In the genomic region with DNA sequence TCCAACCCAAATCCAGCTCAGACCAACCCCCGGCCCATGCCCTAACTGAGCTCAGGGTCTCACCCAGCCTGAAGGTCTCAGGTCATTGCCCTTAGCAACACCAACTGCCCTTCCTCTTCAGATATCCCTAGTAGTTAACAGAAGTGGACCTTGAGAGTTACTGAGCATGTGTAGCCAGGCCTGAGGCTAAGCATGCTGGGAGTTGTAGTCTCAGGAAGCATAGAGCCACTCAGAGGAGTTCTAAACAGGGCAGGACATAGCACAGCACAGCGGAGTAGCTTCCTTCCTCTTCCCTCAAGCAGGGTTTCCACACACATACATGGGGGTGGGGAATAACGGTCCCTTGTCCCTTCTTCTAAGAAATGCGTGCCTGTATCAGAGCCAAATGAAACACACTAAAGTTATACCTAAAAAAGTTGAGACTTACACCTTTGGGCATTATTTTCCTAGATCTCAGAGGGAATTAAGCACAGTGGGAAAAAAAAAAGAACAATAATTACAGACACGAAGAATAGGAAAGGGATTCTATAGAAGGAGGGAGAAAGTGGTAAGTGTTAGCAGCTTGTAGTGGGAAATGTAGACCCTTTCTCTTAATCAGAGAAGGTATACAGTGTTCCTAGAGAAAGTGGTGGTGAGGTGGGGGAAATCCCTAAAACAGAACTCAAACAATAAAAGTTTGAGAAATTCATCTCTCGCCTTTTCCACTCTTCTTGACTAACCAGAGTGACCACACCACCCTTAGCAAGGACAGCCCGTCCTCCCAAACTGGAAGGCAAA, we compare ENCODE assay signal across 1 cellular context.
TF ChIP-seq lines count a peak whose summit lies in the region.

No MANE protein-coding gene starts in this region.

TF ChIP-seq in A549, 52 proteins besides CTCF, POLR2A, EP300 and RAD21:
- TF ChIP-seq RFX5 (IDR thresholded peaks at IDR 0.05) (no peak), ZFP36 (IDR thresholded peaks at IDR 0.05; ENCODE audit: borderline replicate concordance, partially characterized antibody) (peak; percentile 46)
- TF ChIP-seq, protein P1, sequence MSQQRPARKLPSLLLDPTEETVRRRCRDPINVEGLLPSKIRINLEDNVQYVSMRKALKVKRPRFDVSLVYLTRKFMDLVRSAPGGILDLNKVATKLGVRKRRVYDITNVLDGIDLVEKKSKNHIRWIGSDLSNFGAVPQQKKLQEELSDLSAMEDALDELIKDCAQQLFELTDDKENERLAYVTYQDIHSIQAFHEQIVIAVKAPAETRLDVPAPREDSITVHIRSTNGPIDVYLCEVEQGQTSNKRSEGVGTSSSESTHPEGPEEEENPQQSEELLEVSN (IDR thresholded peaks at IDR 0.05; ENCODE audit: borderline replicate concordance, low read depth) = no peak
TF ChIP-seq in A549: peak in this region for 1.
